ENCODE assay signal across 25 cellular contexts in genomic region chr1:81230983-81231728, GRCh38.
DNase-seq lines count a peak whose midpoint lies in the region; ATAC-seq and TF ChIP-seq lines count a peak whose summit lies in the region.
"Had no signal": no experiment of that assay in that cellular context is flagged by ENCODE, and none has a peak within 500 bp of the region (broad histone marks: within the 10 kb centered on the region; RNA-seq: fewer than 3 reads in every experiment).

No MANE protein-coding gene starts in this region.

- H3K27me3 ChIP-seq in ACC112 (ENCODE audit: insufficient read depth, low read length), result no peaks in the 10 kb centered on the region
- H3K27me3 ChIP-seq in foreskin keratinocyte, result no peaks in the 10 kb centered on the region
- H3K27me3 ChIP-seq: pancreas, sigmoid colon, tibial artery had no signal

- POLR2A ChIA-PET in HEK293T (lab: Yijun Ruan, JAX), result no interaction called here

- no peak overlapping the region for H3K27ac ChIP-seq in ACC112 (ENCODE audit: low read depth, low read length)
- no peak overlapping the region for H3K27ac ChIP-seq in foreskin keratinocyte
- H3K27ac ChIP-seq: pancreas, sigmoid colon, tibial artery had no signal

- DNase-seq in HEK293T (ENCODE audit: extremely low spot score), result peak; percentile 19
- DNase-seq in NOMO-1 treated with DMSO at 0.1 percent for 48 hours (lab: John Stamatoyannopoulos, UW; ENCODE audit: unreplicated experiment), result peak; percentile 24
- DNase-seq in foreskin keratinocyte, result no peak
- DNase-seq in superior temporal gyrus (ENCODE audit: extremely low spot score), result no peak
- DNase-seq in posterior cingulate gyrus, result no peak
- no peak for DNase-seq in activated CD4-positive, alpha-beta T cell treated with anti-CD3 and anti-CD28 coated beads for 4 hours
- DNase-seq: activated CD4-positive, CD25-positive, alpha-beta regulatory T cell; activated CD8-positive, alpha-beta T cell treated with anti-CD3 and anti-CD28 coated beads, Interleukin-2, amount 10 ng/mL, durations not matched to agents 7 days and 5 days; activated naive CD4-positive, alpha-beta T cell treated with anti-CD3 and anti-CD28 coated beads, Interleukin-2, amount 50 U/mL, for 16 hours; activated T-cell treated with anti-CD3 and anti-CD28 coated beads, Interleukin-2, amount 50 U/mL, for 72 hours; CD4-positive, alpha-beta memory T cell; DND-41; effector memory CD8-positive, alpha-beta T cell; Kasumi-1; NCI-H1092 treated with DMSO at 0.1 percent for 48 hours; NCI-H2227 treated with DMSO at 0.1 percent for 48 hours; pancreas; SHP77; sigmoid colon; stimulated activated CD4-positive, alpha-beta T cell treated with anti-CD3 and anti-CD28 coated beads, Interleukin-2, amount 100 ng/mL, for 24 hours; stimulated activated naive CD4-positive, alpha-beta T cell treated with Interleukin-2 at 50 U/mL for 16 hours; T-helper 2 cell; tibial artery had no signal

- H3K4me1 ChIP-seq in ACC112 (ENCODE audit: control insufficient read depth, insufficient read depth, low read length, unreplicated experiment) (peaks cover 8% of the 10 kb centered on the region), foreskin keratinocyte (peaks cover 10% of the 10 kb centered on the region)
- H3K4me1 ChIP-seq: sigmoid colon had no signal

- H2AFZ ChIP-seq in ACC112 (ENCODE audit: low read length, unreplicated experiment), result peak overlapping the region; percentile 41

- H3K36me3 ChIP-seq in ACC112 (ENCODE audit: insufficient read depth, low read length), result no peaks in the 10 kb centered on the region
- H3K36me3 ChIP-seq: pancreas, sigmoid colon, tibial artery had no signal

- CTCF ChIA-PET in HEK293T (lab: Yijun Ruan, JAX), result interaction anchor here (0.6 kb wide), 1 partner anchor 845 kb away, joined by 4 read pairs; no protein-coding TSS in a partner anchor

- ATAC-seq in foreskin keratinocyte (peak; percentile 8), GM19324 (IDR thresholded peaks at IDR 0.05; ENCODE audit: low FRiP score, unreplicated experiment) (no peak)
- ATAC-seq: activated CD8-positive, alpha-beta T cell treated with anti-CD3 and anti-CD28 coated beads, Interleukin-2, amount 10 ng/mL, durations not matched to agents 7 days and 5 days; activated T-cell treated with anti-CD3 and anti-CD28 coated beads, Interleukin-2, amount 50 U/mL, for 72 hours; effector memory CD8-positive, alpha-beta T cell; pancreas had no signal

- no peaks in the 10 kb centered on the region for H3K79me2 ChIP-seq in ACC112 (ENCODE audit: control insufficient read depth, insufficient read depth, low read length, unreplicated experiment)

- intact Hi-C loops in posterior cingulate gyrus (cut with DNase I), result no loop called here

- no peak for TF ChIP-seq CTCF in foreskin keratinocyte (conservative IDR thresholded peaks at IDR 0.05)

- peak overlapping the region; percentile 32 for H3K4me3 ChIP-seq in ACC112 (ENCODE audit: low read depth, low read length)
- H3K4me3 ChIP-seq: pancreas, sigmoid colon, tibial artery had no signal

TF ChIP-seq in HEK293T, 16 proteins besides CTCF, POLR2A, EP300 and RAD21:
- peak; percentile 21; the same call in 1 of the 2 replicates for TF ChIP-seq CTBP1 (IDR thresholded peaks at IDR 0.05; ENCODE audit: borderline replicate concordance)
- TF ChIP-seq FOXM1 (IDR thresholded peaks at IDR 0.05; ENCODE audit: borderline replicate concordance), result no peak
- TF ChIP-seq L3MBTL2 (conservative IDR thresholded peaks at IDR 0.05), result no peak
- no peak for TF ChIP-seq HDGF (IDR thresholded peaks at IDR 0.05; ENCODE audit: borderline replicate concordance)

Comparison
In these comparisons a context has a peak if more than half of its experiments do, and no peak if none do; other contexts are left out.
1. DNase-seq: peak in HEK293T (single experiment) and NOMO-1 treated with DMSO at 0.1 percent for 48 hours (single experiment); none in foreskin keratinocyte (0 of 2), superior temporal gyrus (single experiment), posterior cingulate gyrus (0 of 10) and activated CD4-positive, alpha-beta T cell treated with anti-CD3 and anti-CD28 coated beads for 4 hours (0 of 2).